ENCODE assay signal across 28 cellular contexts in genomic region chr4:79207281-79207680, GRCh38.
"Had no signal": no experiment of that assay in that cellular context is flagged by ENCODE, and none has a peak within 500 bp of the region (broad histone marks: within the 10 kb centered on the region; RNA-seq: fewer than 3 reads in every experiment).

No MANE protein-coding gene starts in this region.

- H3K4me3 Mint-ChIP-seq: memory B cell; mesothelial cell of epicardium; naive B cell; natural killer cell treated with Interleukin-12 subunit alpha and Interleukin-12 subunit beta and Interleukin-15 and Interleukin-18, amount 100 ng/mL, for 72 hours; neural crest cell; stimulated activated naive CD8-positive, alpha-beta T cell treated with anti-CD3 and anti-CD28 coated beads, Interleukin-15, amount 100 ng/mL, for 72 hours had no signal

- H3K4me3 ChIP-seq: coronary artery, lung, mucosa of descending colon, prostate gland, right atrium auricular region, smooth muscle cell, suprapubic skin, thyroid gland, vagina had no signal

- H3K27me3 Mint-ChIP-seq: memory B cell; naive B cell; natural killer cell treated with Interleukin-12 subunit alpha and Interleukin-12 subunit beta and Interleukin-15 and Interleukin-18, amount 100 ng/mL, for 72 hours; stimulated activated naive CD8-positive, alpha-beta T cell treated with anti-CD3 and anti-CD28 coated beads, Interleukin-15, amount 100 ng/mL, for 72 hours had no signal

- H3K4me1 ChIP-seq: prostate gland, right atrium auricular region, suprapubic skin, thyroid gland, vagina had no signal

- H3K36me3 Mint-ChIP-seq: memory B cell; naive B cell; natural killer cell treated with Interleukin-12 subunit alpha and Interleukin-12 subunit beta and Interleukin-15 and Interleukin-18, amount 100 ng/mL, for 72 hours had no signal

- H3K27ac ChIP-seq: coronary artery, prostate gland, right atrium auricular region, suprapubic skin, thyroid gland, vagina had no signal

- H3K36me3 ChIP-seq: prostate gland, right atrium auricular region, suprapubic skin, thyroid gland, vagina had no signal

- H3K9me3 Mint-ChIP-seq: stimulated activated naive CD8-positive, alpha-beta T cell treated with anti-CD3 and anti-CD28 coated beads, Interleukin-15, amount 100 ng/mL, for 72 hours had no signal

- H3K9me3 ChIP-seq: prostate gland, suprapubic skin, thyroid gland, vagina had no signal

- ATAC-seq: left lobe of liver; mucosa of descending colon; natural killer cell treated with Interleukin-12 subunit alpha and Interleukin-12 subunit beta and Interleukin-15 and Interleukin-18, amount 100 ng/mL, for 72 hours; sciatic nerve; stimulated activated naive CD8-positive, alpha-beta T cell treated with anti-CD3 and anti-CD28 coated beads, Interleukin-15, amount 100 ng/mL, for 72 hours had no signal

- H3K4me2 ChIP-seq: smooth muscle cell had no signal

- H3K27ac Mint-ChIP-seq: memory B cell; mesothelial cell of epicardium; naive B cell; natural killer cell treated with Interleukin-12 subunit alpha and Interleukin-12 subunit beta and Interleukin-15 and Interleukin-18, amount 100 ng/mL, for 72 hours; stimulated activated naive CD8-positive, alpha-beta T cell treated with anti-CD3 and anti-CD28 coated beads, Interleukin-15, amount 100 ng/mL, for 72 hours had no signal

- H3K4me1 Mint-ChIP-seq: neural crest cell; stimulated activated naive CD8-positive, alpha-beta T cell treated with anti-CD3 and anti-CD28 coated beads, Interleukin-15, amount 100 ng/mL, for 72 hours had no signal

- DNase-seq: dermis blood vessel endothelial cell; effector memory CD4-positive, alpha-beta T cell; head of caudate nucleus; kidney; mucosa of descending colon; naive B cell; nucleus accumbens; stimulated activated CD4-positive, alpha-beta T cell treated with anti-CD3 and anti-CD28 coated beads, Interleukin-12 subunit alpha, Interleukin-12 subunit beta, amount 100 ng/mL, for 4 hours; stimulated activated CD4-positive, alpha-beta T cell treated with anti-CD3 and anti-CD28 coated beads, Interleukin-1b, Interleukin-23, amount 100 ng/mL, for 48 hours; stimulated activated CD4-positive, alpha-beta T cell treated with anti-CD3 and anti-CD28 coated beads, Interleukin-4, amount 100 ng/mL, for 1 hour; stimulated activated CD8-positive, alpha-beta memory T cell treated with anti-CD3 and anti-CD28 coated beads, Interleukin-4, amount 100 ng/mL, for 48 hours; stimulated activated naive CD4-positive, alpha-beta T cell; stimulated activated naive CD8-positive, alpha-beta T cell treated with anti-CD3 and anti-CD28 coated beads, Interleukin-15, amount 100 ng/mL, for 72 hours; thyroid gland; trophoblast cell had no signal

- H3K27me3 ChIP-seq: right atrium auricular region, suprapubic skin, thyroid gland, vagina had no signal
